ENCODE assay signal across 8 cellular contexts in genomic region chr15:33201376-33202189, GRCh38. TPM values are rescaled to one million over a fixed set of nuclear protein-coding genes. Genes with fewer than 3 reads are reported as not detected.
DNase-seq lines count a peak whose midpoint lies in the region; ATAC-seq and TF ChIP-seq lines count a peak whose summit lies in the region.

No MANE protein-coding gene starts in this region.

- ATAC-seq in GM18508 (IDR thresholded peaks at IDR 0.05; ENCODE audit: insufficient read depth, unreplicated experiment) (peak; percentile 75), HG02973 (IDR thresholded peaks at IDR 0.05; ENCODE audit: unreplicated experiment) (peak; percentile 84), esophagus mucosa (peak; percentile 92)

- no peak overlapping the region for H2AFZ ChIP-seq in neural progenitor cell (replicated peaks)

- no peaks in the 10 kb centered on the region for H3K79me2 ChIP-seq in neural progenitor cell (ENCODE audit: low read depth)

- H3K4me2 ChIP-seq in neural progenitor cell: peak overlapping the region; percentile 36

- no peak overlapping the region for H3K4me3 ChIP-seq in neural progenitor cell

- no peaks in the 10 kb centered on the region for H3K36me3 ChIP-seq in neural progenitor cell

- peaks cover 37% of the 10 kb centered on the region for H3K4me1 Mint-ChIP-seq in neural progenitor cell
- H3K4me1 Mint-ChIP-seq in type B pancreatic cell (ENCODE audit: unreplicated experiment): peaks cover 26% of the 10 kb centered on the region

- no peak overlapping the region for H3K9ac ChIP-seq in neural progenitor cell

- H3K9me3 Mint-ChIP-seq in neural progenitor cell (no peaks in the 10 kb centered on the region), type B pancreatic cell (no peaks in the 10 kb centered on the region)

- H3K27me3 ChIP-seq in neural progenitor cell: no peaks in the 10 kb centered on the region

- TF ChIP-seq CTCF in neural progenitor cell (IDR thresholded peaks at IDR 0.05) (peak; percentile 42), type B pancreatic cell (conservative IDR thresholded peaks at IDR 0.05) (peak; percentile 30)

- DNase-seq in A172 (ENCODE audit: low spot score) (peak; percentile 84), NCI-H510A (lab: John Stamatoyannopoulos, UW) (peak; percentile 40), neural progenitor cell (ENCODE audit: low spot score) (peak; percentile 87), type B pancreatic cell (ENCODE audit: extremely low spot score, unreplicated experiment) (no peak)
- DNase-seq in activated CD8-positive, alpha-beta memory T cell treated with anti-CD3 and anti-CD28 coated beads for 48 hours (ENCODE audit: low read depth in 2 of 3, low spot score in 2 of 3): peak; percentile 29 to 34 (median 33)

- peaks cover 36% of the 10 kb centered on the region for H3K4me1 ChIP-seq in neural progenitor cell

- no peaks in the 10 kb centered on the region for H4K20me1 ChIP-seq in neural progenitor cell (ENCODE audit: low read depth)

- H3K4me3 Mint-ChIP-seq in neural progenitor cell (peak overlapping the region; percentile 37), type B pancreatic cell (peak overlapping the region; percentile 62)

- peaks cover 5% of the 10 kb centered on the region for H3K27me3 Mint-ChIP-seq in neural progenitor cell (ENCODE audit: insufficient read depth, low read depth)
- H3K27me3 Mint-ChIP-seq in type B pancreatic cell: peaks cover 18% of the 10 kb centered on the region

- no peak overlapping the region for H3K27ac ChIP-seq in neural progenitor cell

- no peaks in the 10 kb centered on the region for H3K9me3 ChIP-seq in neural progenitor cell (ENCODE audit: low read depth)

- H3K27ac Mint-ChIP-seq in neural progenitor cell (peak overlapping the region; percentile 48), type B pancreatic cell (peak overlapping the region; percentile 72)

- H3F3A ChIP-seq in neural progenitor cell (ENCODE audit: low read depth): peaks cover 33% of the 10 kb centered on the region

- H3K36me3 Mint-ChIP-seq in neural progenitor cell: no peaks in the 10 kb centered on the region
- H3K36me3 Mint-ChIP-seq in type B pancreatic cell: no peaks in the 10 kb centered on the region

RNA-seq across cellular contexts. Expression of gene FMN1, which starts 7.1 kb away (rescaled TPM):
- 0.36 and 0.95 TPM in 2 replicates for total RNA-seq in A172 (2014; rRNA removed; shearing (Covaris generic))
- total RNA-seq in esophagus mucosa: 4.6 TPM
- 2.2 and 5.7 TPM in 2 replicates for total RNA-seq in neural progenitor cell (ENCODE audit: low replicate concordance)
- 15.8 and 22.1 TPM in 2 replicates for total RNA-seq in type B pancreatic cell (ENCODE audit: low replicate concordance)
